13 cellular contexts compared by ENCODE assay signal in the genomic region with DNA sequence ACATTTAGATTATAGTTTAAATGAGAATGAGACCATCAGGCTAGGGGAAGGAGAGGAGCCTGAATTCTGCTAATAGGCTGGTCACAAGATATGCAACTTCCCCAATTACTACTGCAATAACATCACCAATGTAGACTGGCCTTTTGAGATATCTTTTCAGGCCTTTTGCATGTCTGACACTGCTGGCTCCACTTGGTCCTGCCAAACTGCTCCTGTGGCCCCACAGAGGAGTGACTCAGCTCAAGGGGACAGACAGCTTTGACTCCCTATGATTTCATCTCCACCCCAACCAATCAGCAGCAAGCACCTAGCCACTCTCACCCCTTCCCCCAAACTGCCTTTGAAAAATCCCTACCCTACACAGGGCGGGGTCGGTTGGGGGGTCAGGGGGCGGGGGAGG. TPM values are rescaled to one million over a fixed set of nuclear protein-coding genes. Genes with fewer than 3 reads are reported as not detected.
A peak's percentile ranks its signal among the peaks of the same experiment; 100 is the strongest.
DNase-seq lines count a peak whose midpoint lies in the region; ATAC-seq, FAIRE-seq and TF ChIP-seq lines count a peak whose summit lies in the region.
"Had no signal": no experiment of that assay in that cellular context is flagged by ENCODE, and none has a peak within 500 bp of the region (broad histone marks: within the 10 kb centered on the region; RNA-seq: fewer than 3 reads in every experiment).

No MANE protein-coding gene starts in this region.

- ATAC-seq in activated naive CD8-positive, alpha-beta T cell treated with anti-CD3 and anti-CD28 coated beads, Interleukin-2, amount 10 ng/mL, durations not matched to agents 7 days and 5 days (ENCODE audit: low read depth): peak; percentile 39

- no peak overlapping the region for H3K4me3 Mint-ChIP-seq in activated CD4-positive, alpha-beta T cell treated with anti-CD3 and anti-CD28 coated beads, Interleukin-2, amount 10 ng/mL, durations not matched to agents 7 days and 5 days
- peak overlapping the region; percentile 30 for H3K4me3 Mint-ChIP-seq in activated naive CD8-positive, alpha-beta T cell treated with anti-CD3 and anti-CD28 coated beads, Interleukin-2, amount 10 ng/mL, durations not matched to agents 7 days and 5 days

- no peaks in the 10 kb centered on the region for H3K27me3 Mint-ChIP-seq in activated CD4-positive, alpha-beta T cell treated with anti-CD3 and anti-CD28 coated beads, Interleukin-2, amount 10 ng/mL, durations not matched to agents 7 days and 5 days
- H3K27me3 Mint-ChIP-seq in activated naive CD8-positive, alpha-beta T cell treated with anti-CD3 and anti-CD28 coated beads, Interleukin-2, amount 10 ng/mL, durations not matched to agents 7 days and 5 days: no peaks in the 10 kb centered on the region

- CTCF ChIA-PET in activated CD4-positive, alpha-beta T cell treated with anti-CD3 and anti-CD28 coated beads, Interleukin-2, amount 10 ng/mL, durations not matched to agents 7 days and 5 days (lab: Charles Lee): interaction anchor here (0.6 to 3.3 kb wide), 7 partner anchors 8 to 26 kb away, joined by 3 to 15 read pairs (median 4); a partner anchor contains a TSS

- no peak overlapping the region for H2AFZ ChIP-seq in osteoblast (ENCODE audit: low read length)

- H3K4me1 ChIP-seq in osteoblast (ENCODE audit: insufficient read depth, low read length): no peaks in the 10 kb centered on the region

- FAIRE-seq in frontal cortex (lab: Jason Lieb, UNC) (no peak), GM19239 (lab: Jason Lieb, UNC) (no peak)

- TF ChIP-seq CTCF in osteoblast (IDR thresholded peaks at IDR 0.05; ENCODE audit: extremely low read depth, low read depth, low read length): no peak

- no peaks in the 10 kb centered on the region for H3K9me3 ChIP-seq in osteoblast (ENCODE audit: low read depth, low read length)
- H3K9me3 ChIP-seq: Peyer's patch had no signal

- no peak overlapping the region for H3K4me2 ChIP-seq in osteoblast (ENCODE audit: insufficient read depth, low read length)

- POLR2A ChIA-PET in activated CD4-positive, alpha-beta T cell treated with anti-CD3 and anti-CD28 coated beads, Interleukin-2, amount 10 ng/mL, durations not matched to agents 7 days and 5 days (lab: Charles Lee): no interaction called here
- POLR2A ChIA-PET in activated naive CD8-positive, alpha-beta T cell treated with anti-CD3 and anti-CD28 coated beads, Interleukin-2, amount 10 ng/mL, durations not matched to agents 7 days and 5 days (lab: Charles Lee): interaction anchor here (0.6 to 1.3 kb wide), 3 partner anchors 10 to 13 kb away, joined by 3 to 6 read pairs (median 3); no protein-coding TSS in a partner anchor

- peaks cover 78% of the 10 kb centered on the region for H3K4me1 Mint-ChIP-seq in activated CD4-positive, alpha-beta T cell treated with anti-CD3 and anti-CD28 coated beads, Interleukin-2, amount 10 ng/mL, durations not matched to agents 7 days and 5 days
- H3K4me1 Mint-ChIP-seq in activated naive CD8-positive, alpha-beta T cell treated with anti-CD3 and anti-CD28 coated beads, Interleukin-2, amount 10 ng/mL, durations not matched to agents 7 days and 5 days: peaks cover 58% of the 10 kb centered on the region

- no peak overlapping the region for H3K27ac ChIP-seq in osteoblast (ENCODE audit: low read depth, low read length)

- H3K36me3 Mint-ChIP-seq in activated CD4-positive, alpha-beta T cell treated with anti-CD3 and anti-CD28 coated beads, Interleukin-2, amount 10 ng/mL, durations not matched to agents 7 days and 5 days (ENCODE audit: low read depth): peaks cover 64% of the 10 kb centered on the region
- H3K36me3 Mint-ChIP-seq in activated naive CD8-positive, alpha-beta T cell treated with anti-CD3 and anti-CD28 coated beads, Interleukin-2, amount 10 ng/mL, durations not matched to agents 7 days and 5 days: peaks cover 36% of the 10 kb centered on the region

- H3K79me2 ChIP-seq in osteoblast (ENCODE audit: insufficient read depth, low read length): no peaks in the 10 kb centered on the region

- DNase-seq in activated CD4-positive, alpha-beta T cell treated with anti-CD3 and anti-CD28 coated beads, Interleukin-2, amount 10 ng/mL, durations not matched to agents 7 days and 5 days: no peak
- no peak for DNase-seq in activated CD4-positive, alpha-beta T cell treated with anti-CD3 and anti-CD28 coated beads for 1 hour
- DNase-seq in NOMO-1 (lab: John Stamatoyannopoulos, UW; ENCODE audit: unreplicated experiment in 2 of 2) (peak; percentile 32 to 73), osteoblast (ENCODE audit: insufficient read length, low spot score, missing footprints) (peak; percentile 48), NCI-H510A (lab: John Stamatoyannopoulos, UW) (no peak), frontal cortex (ENCODE audit: low spot score in 2 of 2) (no peak), GM19239 (ENCODE audit: insufficient read length, low spot score) (no peak)
- DNase-seq in activated naive CD8-positive, alpha-beta T cell treated with anti-CD3 and anti-CD28 coated beads, Interleukin-2, amount 10 ng/mL, durations not matched to agents 7 days and 5 days: no peak
- DNase-seq: glutamatergic neuron, midbrain, NCI-H2029, Peyer's patch had no signal

- peak overlapping the region; percentile 38 for H3K27ac Mint-ChIP-seq in activated CD4-positive, alpha-beta T cell treated with anti-CD3 and anti-CD28 coated beads, Interleukin-2, amount 10 ng/mL, durations not matched to agents 7 days and 5 days
- H3K27ac Mint-ChIP-seq in activated naive CD8-positive, alpha-beta T cell treated with anti-CD3 and anti-CD28 coated beads, Interleukin-2, amount 10 ng/mL, durations not matched to agents 7 days and 5 days: peak overlapping the region; percentile 86

- H3K9me3 Mint-ChIP-seq in activated CD4-positive, alpha-beta T cell treated with anti-CD3 and anti-CD28 coated beads, Interleukin-2, amount 10 ng/mL, durations not matched to agents 7 days and 5 days: peaks cover 8% of the 10 kb centered on the region
- H3K9me3 Mint-ChIP-seq in activated naive CD8-positive, alpha-beta T cell treated with anti-CD3 and anti-CD28 coated beads, Interleukin-2, amount 10 ng/mL, durations not matched to agents 7 days and 5 days: peaks cover 4% of the 10 kb centered on the region

- H3K36me3 ChIP-seq in osteoblast (ENCODE audit: insufficient read depth, low read length): no peaks in the 10 kb centered on the region
- H3K36me3 ChIP-seq: Peyer's patch had no signal

- H3K27me3 ChIP-seq in osteoblast (ENCODE audit: insufficient read depth, low read length): peaks cover 13% of the 10 kb centered on the region
- H3K27me3 ChIP-seq: Peyer's patch had no signal

- H3K4me3 ChIP-seq in osteoblast (ENCODE audit: insufficient read depth, low read length): no peak overlapping the region
- H3K4me3 ChIP-seq: Peyer's patch, skin epidermis had no signal

- H4K20me1 ChIP-seq in osteoblast (ENCODE audit: insufficient read depth, low read length): no peaks in the 10 kb centered on the region

RNA-seq across cellular contexts. Expression of a gene that starts 22.8 kb away (rescaled TPM):
- 10 to 100 TPM; 51.1 to 57.4 TPM for total RNA-seq in activated CD4-positive, alpha-beta T cell treated with anti-CD3 and anti-CD28 coated beads, Interleukin-2, amount 10 ng/mL, durations not matched to agents 7 days and 5 days
- 10 to 100 TPM; 23.9 to 25.5 TPM for total RNA-seq in activated naive CD8-positive, alpha-beta T cell treated with anti-CD3 and anti-CD28 coated beads, Interleukin-2, amount 10 ng/mL, durations not matched to agents 7 days and 5 days
- under 0.01 and 0.29 TPM in 2 replicates for total RNA-seq in osteoblast
- 34.2 TPM for total RNA-seq in frontal cortex

Comparison
In these comparisons a context has a peak if more than half of its experiments do, and no peak if none do; other contexts are left out.
1. DNase-seq: peak in NOMO-1 (2 of 2) and osteoblast (single experiment); none in activated CD4-positive, alpha-beta T cell treated with anti-CD3 and anti-CD28 coated beads, Interleukin-2, amount 10 ng/mL, durations not matched to agents 7 days and 5 days (single experiment), activated CD4-positive, alpha-beta T cell treated with anti-CD3 and anti-CD28 coated beads for 1 hour (single experiment), activated naive CD8-positive, alpha-beta T cell treated with anti-CD3 and anti-CD28 coated beads, Interleukin-2, amount 10 ng/mL, durations not matched to agents 7 days and 5 days (single experiment), NCI-H510A (single experiment), frontal cortex (0 of 2) and GM19239 (single experiment).
2. RNA of a gene that starts 22.8 kb away (total RNA-seq): 51.1 to 57.4 TPM in activated CD4-positive, alpha-beta T cell treated with anti-CD3 and anti-CD28 coated beads, Interleukin-2, amount 10 ng/mL, durations not matched to agents 7 days and 5 days, 34.2 TPM in frontal cortex (single experiment) and 23.9 to 25.5 TPM in activated naive CD8-positive, alpha-beta T cell treated with anti-CD3 and anti-CD28 coated beads, Interleukin-2, amount 10 ng/mL, durations not matched to agents 7 days and 5 days; under 0.01 to 0.29 TPM in osteoblast; every median in the first group is over 10 times any median in the second.